Comparison of ENCODE assay signal across 31 cellular contexts in genomic region chr18:68997845-68998244, GRCh38.
"Had no signal": no experiment of that assay in that cellular context is flagged by ENCODE, and none has a peak within 500 bp of the region (broad histone marks: within the 10 kb centered on the region; RNA-seq: fewer than 3 reads in every experiment).

No MANE protein-coding gene starts in this region.

- H3K27ac ChIP-seq: adrenal gland, breast epithelium, cardiac muscle cell, coronary artery, dorsolateral prefrontal cortex, foreskin keratinocyte, gastrocnemius medialis, heart left ventricle, WERI-Rb-1 had no signal

- DNase-seq: activated B cell treated with CpG ODN at 0.5 μM for 24 hours; activated CD4-positive, alpha-beta T cell treated with anti-CD3 and anti-CD28 coated beads for 48 hours; activated CD4-positive, alpha-beta T cell treated with anti-CD3 and anti-CD28 coated beads, Interleukin-2, amount 50 U/mL, for 1 hour; activated CD4-positive, alpha-beta T cell treated with anti-CD3 and anti-CD28 coated beads, Interleukin-2, amount 50 U/mL, for 48 hours; activated CD8-positive, alpha-beta memory T cell treated with anti-CD3 and anti-CD28 coated beads for 24 hours; activated CD8-positive, alpha-beta T cell treated with anti-CD3 and anti-CD28 coated beads for 36 hours; activated effector memory CD4-positive, alpha-beta T cell treated with Interleukin-2 at 50 U/mL for 16 hours; activated gamma-delta T cell treated with Interleukin-2 at 50 U/mL for 16 hours; activated naive CD4-positive, alpha-beta T cell treated with anti-CD3 and anti-CD28 coated beads, Interleukin-2, amount 50 U/mL, for 16 hours; activated naive CD4-positive, alpha-beta T cell treated with Interleukin-2 at 50 U/mL for 16 hours; activated T-cell treated with anti-CD3 and anti-CD28 coated beads, Interleukin-2, amount 50 U/mL, for 4 hours; adrenal gland; amygdala; aorta; dorsolateral prefrontal cortex; effector memory CD4-positive, alpha-beta T cell; endodermal cell; foreskin keratinocyte; gastrocnemius medialis; glutamatergic neuron; heart left ventricle; T-helper 1 cell; T-helper 17 cell; T1000; WERI-Rb-1 had no signal

- ATAC-seq: activated CD4-positive, CD25-positive, alpha-beta regulatory T cell treated with anti-CD3 and anti-CD28 coated beads, Interleukin-2, amount 50 U/mL, for 24 hours; activated CD8-positive, alpha-beta T cell treated with anti-CD3 and anti-CD28 coated beads for 36 hours; activated T-cell treated with anti-CD3 and anti-CD28 coated beads, Interleukin-2, amount 50 U/mL, for 4 hours; activated T-helper 17 cell treated with anti-CD3 and anti-CD28 coated beads, Interleukin-2, amount 50 U/mL, for 72 hours; esophagus mucosa; foreskin keratinocyte; gastrocnemius medialis; heart left ventricle; T-helper 17 cell had no signal
